8 cellular contexts compared by ENCODE assay signal in genomic region chr1:54404939-54405880, GRCh38. TPM values are rescaled to one million over a fixed set of nuclear protein-coding genes. Genes with fewer than 3 reads are reported as not detected.
DNase-seq lines count a peak whose midpoint lies in the region; ATAC-seq, FAIRE-seq and TF ChIP-seq lines count a peak whose summit lies in the region.

No MANE protein-coding gene starts in this region.

- H3K27me3 ChIP-seq in H1 (replicated peaks in 1 of 4; ENCODE audit: control insufficient read depth in 3 of 4, extremely low read depth in 1 of 4, insufficient read depth in 3 of 4, low read length in 3 of 4) (no peaks in the 10 kb centered on the region), muscle layer of duodenum (ENCODE audit: low read depth, low read length) (no peaks in the 10 kb centered on the region)

- no peak for ATAC-seq in stimulated activated naive CD8-positive, alpha-beta T cell treated with anti-CD3 and anti-CD28 coated beads, Interleukin-15, Interleukin-2, amounts not matched to agents 100 U/mL and 50 U/mL, for 24 hours
- ATAC-seq in GM18909 (IDR thresholded peaks at IDR 0.05; ENCODE audit: poor library complexity, unreplicated experiment) = no peak

- POLR2A ChIA-PET in H1 (lab: Charles Lee; ENCODE audit: partially characterized antibody) = interaction anchor here (0.7 to 5.8 kb wide), 18 partner anchors 11 to 185 kb away, joined by 3 to 216 read pairs (median 6); no protein-coding TSS in a partner anchor

- no peak overlapping the region for H3K23ac ChIP-seq in H1 (ENCODE audit: insufficient read length)

- peaks cover 16 to 35% of the 10 kb centered on the region in 2 experiments for H4K20me1 ChIP-seq in H1 (replicated peaks in 1 of 2; ENCODE audit: control insufficient read depth in 1 of 2, insufficient read depth in 2 of 2, low read length in 2 of 2)

- no peak for FAIRE-seq in H1 (lab: Jason Lieb, UNC)

- H4K91ac ChIP-seq in H1 (replicated peaks; ENCODE audit: insufficient read length, low read length) = no peak overlapping the region

- no peak overlapping the region for H2BK120ac ChIP-seq in H1 (replicated peaks; ENCODE audit: low read depth, low read length)

- peak overlapping the region; percentile 86 for H3K4me3 Mint-ChIP-seq in stimulated activated naive CD8-positive, alpha-beta T cell treated with anti-CD3 and anti-CD28 coated beads, Interleukin-15, Interleukin-2, amounts not matched to agents 100 ng/mL and 50 ng/mL, for 24 hours

- no peak overlapping the region for H2BK20ac ChIP-seq in H1 (ENCODE audit: low read length)

- H2BK12ac ChIP-seq in H1 (ENCODE audit: low read depth, low read length) = 0 out of 2 replicates have a peak overlapping the region, but pooled peaks have one; percentile 50

- H4K5ac ChIP-seq in H1 (ENCODE audit: insufficient read length, low read depth, low read length) = no peak overlapping the region

- no peak overlapping the region for H3K4ac ChIP-seq in H1 (replicated peaks; ENCODE audit: insufficient read length, low read depth, low read length)

- H3K23me2 ChIP-seq in H1 (ENCODE audit: low read depth, low read length) = peaks cover 11% of the 10 kb centered on the region

- peaks cover 44% of the 10 kb centered on the region for H3K36me3 Mint-ChIP-seq in stimulated activated naive CD8-positive, alpha-beta T cell treated with anti-CD3 and anti-CD28 coated beads, Interleukin-15, Interleukin-2, amounts not matched to agents 100 ng/mL and 50 ng/mL, for 24 hours (ENCODE audit: low read depth)

- no peak for DNase-seq in stimulated activated naive CD8-positive, alpha-beta T cell treated with anti-CD3 and anti-CD28 coated beads, Interleukin-15, Interleukin-2, amounts not matched to agents 100 U/mL and 50 U/mL, for 24 hours
- DNase-seq in SK-N-MC (ENCODE audit: low read depth, low spot score) = no peak
- no peak for DNase-seq in H1 (ENCODE audit: low read depth in 1 of 2, low spot score in 2 of 2)
- DNase-seq in NCI-H187 (lab: John Stamatoyannopoulos, UW) = no peak
- no peak for DNase-seq in LoVo (ENCODE audit: low spot score)

- peak overlapping the region; percentile 84 for H3K9ac ChIP-seq in SK-N-MC (ENCODE audit: insufficient read length)
- H3K9ac ChIP-seq in H1 (replicated peaks in 1 of 4; ENCODE audit: extremely low read depth in 1 of 4, low read depth in 3 of 4, low read length in 3 of 4) = peak overlapping the region; percentile 42 to 79 (median 70); a peak in 6 of 7 replicates

- H3K4me3 ChIP-seq in SK-N-MC = peak overlapping the region; percentile 93
- H3K4me3 ChIP-seq in H1 (ENCODE audit: extremely low read depth in 1 of 4, insufficient read depth in 2 of 4, low read depth in 3 of 4, low read length in 4 of 4) = peak overlapping the region; percentile 75 to 90 (median 83)
- H3K4me3 ChIP-seq in muscle layer of duodenum (ENCODE audit: low read depth in 1 of 2, low read length in 2 of 2) = peak overlapping the region; percentile 64 to 84

- no peak overlapping the region for H3K56ac ChIP-seq in H1 (replicated peaks; ENCODE audit: insufficient read length, low read depth, low read length)

- peak overlapping the region; percentile 71 for H3K18ac ChIP-seq in H1 (ENCODE audit: extremely low read depth, low read length)

- no peak overlapping the region for H2AK5ac ChIP-seq in H1 (ENCODE audit: low read depth, low read length)

- no peaks in the 10 kb centered on the region for H3K9me3 ChIP-seq in SK-N-MC (ENCODE audit: low read depth, low read length)
- no peaks in the 10 kb centered on the region for H3K9me3 ChIP-seq in H1 (ENCODE audit: insufficient read depth in 2 of 2, low read depth in 1 of 2, low read length in 1 of 2)
- H3K9me3 ChIP-seq in muscle layer of duodenum (ENCODE audit: control insufficient read depth in 1 of 2, low read length in 2 of 2) = no peaks in the 10 kb centered on the region

- H2AFZ ChIP-seq in H1 (ENCODE audit: low read length) = no peak overlapping the region

- no peak for TF ChIP-seq EP300 in H1 (IDR thresholded peaks at IDR 0.05; ENCODE audit: borderline replicate concordance in 1 of 2, low read depth in 2 of 2, low read length in 2 of 2)

- peaks cover 22% of the 10 kb centered on the region for H3K79me1 ChIP-seq in H1 (ENCODE audit: low read depth, low read length)

- peaks cover 41% of the 10 kb centered on the region for H3K36me3 ChIP-seq in SK-N-MC (ENCODE audit: insufficient read depth, low read length)
- peaks cover 21 to 40% (median 27%) of the 10 kb centered on the region in 4 experiments for H3K36me3 ChIP-seq in H1 (ENCODE audit: control insufficient read depth in 2 of 4, insufficient read depth in 4 of 4, low read length in 3 of 4)
- peaks cover 22 to 24% of the 10 kb centered on the region in 2 donors for H3K36me3 ChIP-seq in muscle layer of duodenum (ENCODE audit: control insufficient read depth in 1 of 2, insufficient read depth in 2 of 2, low read length in 2 of 2)

- H3K4me2 ChIP-seq in H1 (ENCODE audit: insufficient read depth in 1 of 2, low read depth in 2 of 2, low read length in 2 of 2) = peak overlapping the region; percentile 67 to 100

- H4K8ac ChIP-seq in H1 (ENCODE audit: extremely low read depth, insufficient read depth, low read length) = peak overlapping the region; percentile 82

- H2BK15ac ChIP-seq in H1 (ENCODE audit: low read length) = no peak overlapping the region

- peak in 1 of 2 experiments; percentile 17; a peak in 1 of 4 replicates for TF ChIP-seq RAD21 in H1 (IDR thresholded peaks at IDR 0.05 in 1 of 2, conservative IDR thresholded peaks at IDR 0.05 in 1 of 2; ENCODE audit: low read depth in 2 of 2, low read length in 2 of 2)

- TF ChIP-seq POLR2A in H1 (IDR thresholded peaks at IDR 0.05; ENCODE audit: control extremely low read depth in 1 of 2, low read depth in 2 of 2, low read length in 2 of 2) = peak in 1 of 2 experiments; percentile 35; a peak in 1 of 3 replicates

- no peak overlapping the region for H3K14ac ChIP-seq in H1 (ENCODE audit: insufficient read length)

- H3K27ac Mint-ChIP-seq in stimulated activated naive CD8-positive, alpha-beta T cell treated with anti-CD3 and anti-CD28 coated beads, Interleukin-15, Interleukin-2, amounts not matched to agents 100 ng/mL and 50 ng/mL, for 24 hours = peak overlapping the region; percentile 91

- H3K27ac ChIP-seq in SK-N-MC (no peak overlapping the region), H1 (ENCODE audit: low read depth, low read length) (0 out of 2 replicates have a peak overlapping the region, but pooled peaks have one; percentile 28), muscle layer of duodenum (ENCODE audit: low read length) (no peak overlapping the region)

- WGBS in H1 (ENCODE audit: extremely low coverage in 1 of 2, insufficient coverage in 1 of 2, insufficient read length in 1 of 2, insufficient replicate concordance in 2 of 2, low coverage in 1 of 2, low lambda C conversion rate in 2 of 2, missing lambda C conversion rate in 1 of 2), 2 experiments = 4% methylated on average over 35 of the region's 91 CpGs; no CpG with 5 or more reads in 1 of the 2 experiments

- CTCF ChIA-PET in H1 (lab: Charles Lee; ENCODE audit: partially characterized antibody) = interaction anchor here (0.6 to 3.1 kb wide), 10 partner anchors 9 to 169 kb away, joined by 3 to 11 read pairs (median 4); no protein-coding TSS in a partner anchor

- peak overlapping the region; percentile 71; the same call in 1 of the 2 replicates for H2BK5ac ChIP-seq in H1 (ENCODE audit: low read depth, low read length)

- no peaks in the 10 kb centered on the region for H3K9me3 Mint-ChIP-seq in stimulated activated naive CD8-positive, alpha-beta T cell treated with anti-CD3 and anti-CD28 coated beads, Interleukin-15, Interleukin-2, amounts not matched to agents 100 ng/mL and 50 ng/mL, for 24 hours

- no peak for TF ChIP-seq CTCF in H1 (IDR thresholded peaks at IDR 0.05; ENCODE audit: control extremely low read depth in 1 of 3, insufficient read depth in 1 of 3, low read depth in 1 of 3, low read length in 3 of 3)

- peaks cover 22 to 53% of the 10 kb centered on the region in 2 experiments for H3K79me2 ChIP-seq in H1 (ENCODE audit: control insufficient read depth in 1 of 2, insufficient read depth in 2 of 2, low read length in 2 of 2)

- H3K4me1 ChIP-seq in H1 (replicated peaks in 1 of 4; ENCODE audit: control insufficient read depth in 3 of 4, insufficient read depth in 4 of 4, low read length in 3 of 4) = peaks cover 14 to 30% (median 22%) of the 10 kb centered on the region in 4 experiments
- H3K4me1 ChIP-seq in muscle layer of duodenum (ENCODE audit: control insufficient read depth in 1 of 2, insufficient read depth in 2 of 2, low read length in 2 of 2) = peaks cover 43 to 45% of the 10 kb centered on the region in 2 donors

- peaks cover 76% of the 10 kb centered on the region for H3K4me1 Mint-ChIP-seq in stimulated activated naive CD8-positive, alpha-beta T cell treated with anti-CD3 and anti-CD28 coated beads, Interleukin-15, Interleukin-2, amounts not matched to agents 100 ng/mL and 50 ng/mL, for 24 hours (ENCODE audit: low read depth)

- no peaks in the 10 kb centered on the region for H3K27me3 Mint-ChIP-seq in stimulated activated naive CD8-positive, alpha-beta T cell treated with anti-CD3 and anti-CD28 coated beads, Interleukin-15, Interleukin-2, amounts not matched to agents 100 ng/mL and 50 ng/mL, for 24 hours

TF ChIP-seq in H1, 55 proteins besides CTCF, POLR2A, EP300 and RAD21:
- TF ChIP-seq KDM4A (IDR thresholded peaks at IDR 0.05; ENCODE audit: low read depth, low read length, severe bottlenecking) (peak; percentile 49), PHF8 (conservative IDR thresholded peaks at IDR 0.05; ENCODE audit: low read depth, low read length) (peak; percentile 31; the same call in 1 of the 2 replicates), TAF1 (IDR thresholded peaks at IDR 0.05; ENCODE audit: low read depth, low read length) (0 out of 2 replicates have a peak, but pooled peaks have one; percentile 30), MAX (IDR thresholded peaks at IDR 0.05) (peak; percentile 25; the same call in 1 of the 2 replicates), ASH2L (IDR thresholded peaks at IDR 0.05; ENCODE audit: low read length) (no peak)

RNA-seq across cellular contexts. Expression of gene SSBP3, which starts 1.0 kb away (rescaled TPM):
- total RNA-seq in H1 (2021; fragmentation: NEBNext Ultra II Directional; extraction: Animal tissue kit (Norgen Biotek cat#: 25700)) = 133 and 134 TPM in 2 replicates
- 99.7 and 126 TPM in 2 replicates for polyA plus RNA-seq in H1 (2011; rRNA removed)
- 76.0 TPM for polyA plus RNA-seq in H1 (2011; cell fraction: cytosol; rRNA removed)
- 114 TPM for polyA plus RNA-seq in H1 (2011; cell fraction: nucleus; rRNA removed)
- polyA plus RNA-seq in H1 (2012, experiment 1 of 2) = 108 to 113 TPM (median 112 TPM) in 4 replicates
- polyA plus RNA-seq in H1 (2012, experiment 2 of 2) = 86.8 TPM
- polyA plus RNA-seq in H1 (2013, experiment 1 of 2) = 131 TPM
- 128 TPM for polyA plus RNA-seq in H1 (2013, experiment 2 of 2)
- 35.3 and 44.7 TPM in 2 replicates for polyA minus RNA-seq in H1 (2011; rRNA and poly(A)+ RNA removed)
- 39.1 TPM for polyA minus RNA-seq in H1 (2011; cell fraction: cytosol; rRNA and poly(A)+ RNA removed)
- polyA minus RNA-seq in H1 (2011; cell fraction: nucleus; rRNA and poly(A)+ RNA removed) = 26.8 TPM
